In genomic region chr11:44912270-44912987, GRCh38 we compare ENCODE assay signal across 1 cellular context.
TF ChIP-seq lines count a peak whose summit lies in the region.

No MANE protein-coding gene starts in this region.

TF ChIP-seq in endothelial cell of umbilical vein, 7 proteins besides CTCF, POLR2A, EP300 and RAD21:
- no peak for TF ChIP-seq MYC (IDR thresholded peaks at IDR 0.05; ENCODE audit: low read depth, low read length)
- peak; percentile 34 for TF ChIP-seq MAX (IDR thresholded peaks at IDR 0.05; ENCODE audit: insufficient read depth, insufficient read length)
- TF ChIP-seq JUN (IDR thresholded peaks at IDR 0.05; ENCODE audit: borderline replicate concordance, insufficient read depth, insufficient read length, low read depth), result no peak
